Comparison of ENCODE assay signal across 16 cellular contexts in genomic region chrX:153768311-153769157, GRCh38. TPM values are rescaled to one million over a fixed set of nuclear protein-coding genes. Genes with fewer than 3 reads are reported as not detected.
DNase-seq lines count a peak whose midpoint lies in the region; TF ChIP-seq lines count a peak whose summit lies in the region.
"Had no signal": no experiment of that assay in that cellular context is flagged by ENCODE, and none has a peak within 500 bp of the region (broad histone marks: within the 10 kb centered on the region; RNA-seq: fewer than 3 reads in every experiment).

No MANE protein-coding gene starts in this region.

- peaks cover 9% of the 10 kb centered on the region for H4K20me1 ChIP-seq in osteoblast (ENCODE audit: insufficient read depth, low read length)

- peaks cover 5% of the 10 kb centered on the region for H3K4me1 ChIP-seq in osteoblast (ENCODE audit: insufficient read depth, low read length)
- H3K4me1 ChIP-seq: breast epithelium had no signal

- no peaks in the 10 kb centered on the region for H3K36me3 ChIP-seq in GM06990 (ENCODE audit: control insufficient read depth, insufficient read depth, low read length)
- H3K36me3 ChIP-seq in osteoblast (ENCODE audit: insufficient read depth, low read length), result no peaks in the 10 kb centered on the region
- H3K36me3 ChIP-seq: breast epithelium had no signal

- H3K4me2 ChIP-seq in osteoblast (ENCODE audit: insufficient read depth, low read length), result no peak overlapping the region

- H3K27me3 ChIP-seq in GM06990 (replicated peaks; ENCODE audit: control insufficient read depth, insufficient read depth, low read length) (no peaks in the 10 kb centered on the region), osteoblast (ENCODE audit: insufficient read depth, low read length) (no peaks in the 10 kb centered on the region)

- no peaks in the 10 kb centered on the region for H3K9me3 ChIP-seq in osteoblast (ENCODE audit: low read depth, low read length)

- in situ Hi-C loops in GM13976 (cut with MboI; ENCODE audit: low sequenced_read_pairs, unreplicated experiment), result no loop called here

- no peak overlapping the region for H2AFZ ChIP-seq in osteoblast (ENCODE audit: low read length)

- H3K27ac ChIP-seq in caudate nucleus (ENCODE audit: low read depth, low read length) (peak overlapping the region; percentile 36), osteoblast (ENCODE audit: low read depth, low read length) (no peak overlapping the region)
- H3K27ac ChIP-seq: breast epithelium had no signal

- no peak overlapping the region for H3K4me3 ChIP-seq in GM06990 (replicated peaks; ENCODE audit: low read depth, low read length)
- H3K4me3 ChIP-seq in osteoblast (ENCODE audit: insufficient read depth, low read length), result no peak overlapping the region
- H3K4me3 ChIP-seq: breast epithelium had no signal

- peak; percentile 11 for DNase-seq in GM06990 (ENCODE audit: extremely low read depth, insufficient read length)
- peak; percentile 34 for DNase-seq in GM13976 (ENCODE audit: low spot score)
- no peak for DNase-seq in caudate nucleus (lab: John Stamatoyannopoulos, UW)
- peak; percentile 75 for DNase-seq in osteoblast (ENCODE audit: insufficient read length, low spot score, missing footprints)
- DNase-seq in DMS 273 (lab: John Stamatoyannopoulos, UW; ENCODE audit: unreplicated experiment), result no peak
- DNase-seq in nucleus accumbens (lab: John Stamatoyannopoulos, UW), result no peak
- DNase-seq in stimulated activated naive CD4-positive, alpha-beta T cell treated with Interleukin-2 at 50 U/mL for 16 hours (lab: John Stamatoyannopoulos, UW), result no peak
- DNase-seq: activated CD4-positive, alpha-beta T cell treated with anti-CD3 and anti-CD28 coated beads for 4 hours; GF-D8; kidney glomerular epithelial cell; NCI-H1436; NCI-H446; stimulated activated CD4-positive, alpha-beta T cell treated with anti-CD3 and anti-CD28 coated beads, Interleukin-4, amount 100 ng/mL, for 4 hours; stimulated activated naive CD4-positive, alpha-beta T cell had no signal

- peaks cover 6% of the 10 kb centered on the region for H3K79me2 ChIP-seq in osteoblast (ENCODE audit: insufficient read depth, low read length)

- TF ChIP-seq CTCF in GM06990 (IDR thresholded peaks at IDR 0.05; ENCODE audit: insufficient read depth, low read length, poor library complexity, severe bottlenecking) (peak; percentile 35), GM13976 (IDR thresholded peaks at IDR 0.05; ENCODE audit: borderline replicate concordance, control extremely low read depth, extremely low read depth, insufficient read depth, missing control alignments) (no peak), osteoblast (IDR thresholded peaks at IDR 0.05; ENCODE audit: extremely low read depth, low read depth, low read length) (no peak)

RNA-seq across cellular contexts. Expression of gene PLXNB3, which starts 4.5 kb away (rescaled TPM):
- 2.7 and 4.3 TPM in 2 replicates for total RNA-seq in osteoblast

RNA-seq across cellular contexts. Expression of gene SRPK3, which starts 12.3 kb away (rescaled TPM):
- 0.36 TPM in 1 of 2 replicates, not detected in the other for total RNA-seq in osteoblast
- total RNA-seq: CD8-positive, alpha-beta memory T cell had no signal

RNA-seq across cellular contexts. Expression of gene IDH3G, which starts 25.6 kb away (rescaled TPM):
- total RNA-seq in osteoblast, result 40.2 and 42.7 TPM in 2 replicates

RNA-seq across cellular contexts. Expression of gene SSR4, which starts 25.9 kb away (rescaled TPM):
- 156 and 172 TPM in 2 replicates for total RNA-seq in osteoblast

RNA-seq across cellular contexts. Expression of gene ABCD1, which starts 43.9 kb away (rescaled TPM):
- total RNA-seq in osteoblast, result 14.1 and 16.3 TPM in 2 replicates

Comparison
In these comparisons a context has a peak if more than half of its experiments do, and no peak if none do; other contexts are left out.
1. DNase-seq: peak in GM06990 (single experiment), GM13976 (single experiment) and osteoblast (single experiment); none in caudate nucleus (0 of 61), DMS 273 (single experiment), nucleus accumbens (0 of 56) and stimulated activated naive CD4-positive, alpha-beta T cell treated with Interleukin-2 at 50 U/mL for 16 hours (single experiment).